Comparison of ENCODE assay signal across 8 cellular contexts in the genomic region with DNA sequence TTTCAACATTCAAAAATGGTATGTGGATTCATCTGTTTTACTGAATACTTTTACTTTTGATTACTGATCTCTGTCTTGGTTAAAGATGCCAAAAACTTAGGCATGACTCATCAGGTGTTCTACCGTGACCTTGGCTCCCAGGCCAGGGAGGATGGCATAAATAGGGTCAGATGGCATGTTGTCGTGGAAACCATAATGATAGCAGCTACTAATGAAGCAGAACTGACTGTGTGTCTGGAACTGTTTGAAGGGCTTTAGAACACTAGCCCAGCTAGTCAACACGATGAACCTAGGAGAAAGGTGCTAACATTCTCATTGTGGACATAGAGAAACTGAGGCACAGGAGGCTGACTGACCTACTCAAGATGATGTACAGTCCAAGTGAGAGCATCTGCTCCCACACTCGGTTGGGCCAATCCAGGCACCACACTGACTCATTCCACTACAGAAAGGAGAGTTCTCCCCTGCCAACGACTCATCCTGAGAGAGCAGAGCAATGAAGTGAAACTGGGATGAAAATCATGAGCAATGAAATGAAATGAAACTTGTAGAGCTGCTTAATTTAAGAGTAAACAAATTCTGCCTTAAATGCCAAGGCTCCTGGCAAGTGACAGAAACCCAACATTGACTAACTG.
DNase-seq lines count a peak whose midpoint lies in the region; ATAC-seq lines count a peak whose summit lies in the region.

No MANE protein-coding gene starts in this region.

- peak overlapping the region; percentile 77 for H3K4me3 Mint-ChIP-seq in activated T-cell treated with anti-CD3 and anti-CD28 coated beads, Interleukin-2, amount 50 U/mL, for 4 hours
- peak overlapping the region; percentile 26 for H3K4me3 Mint-ChIP-seq in stimulated activated memory B cell treated with anti-CD40 and anti-IgM and Interleukin-4, amounts not matched to agents 10 μg/mL and 1 μg/mL and 100 μg/mL, for 72 hours

- peak overlapping the region; percentile 51 for H3K27ac Mint-ChIP-seq in stimulated activated memory B cell treated with anti-CD40 and anti-IgM and Interleukin-4, amounts not matched to agents 10 μg/mL and 1 μg/mL and 100 μg/mL, for 72 hours

- peak; percentile 40 for DNase-seq in activated T-cell treated with anti-CD3 and anti-CD28 coated beads for 24 hours (ENCODE audit: low read depth)
- no peak for DNase-seq in activated T-cell treated with anti-CD3 and anti-CD28 coated beads, Interleukin-2, amount 50 U/mL, for 1 hour
- DNase-seq in activated T-cell treated with anti-CD3 and anti-CD28 coated beads, Interleukin-2, amount 50 U/mL, for 4 hours, result no peak
- no peak for DNase-seq in HCEC 1CT
- no peak for DNase-seq in HUDEP-2 (lab: John Stamatoyannopoulos, UW; ENCODE audit: unreplicated experiment in 76 of 76)
- no peak for DNase-seq in NCI-H510A treated with DMSO at 0.1 percent for 48 hours (lab: John Stamatoyannopoulos, UW)

- peaks cover 1% of the 10 kb centered on the region for H3K27me3 Mint-ChIP-seq in activated T-cell treated with anti-CD3 and anti-CD28 coated beads, Interleukin-2, amount 50 U/mL, for 4 hours (ENCODE audit: low read depth)
- peaks cover 29% of the 10 kb centered on the region for H3K27me3 Mint-ChIP-seq in stimulated activated memory B cell treated with anti-CD40 and anti-IgM and Interleukin-4, amounts not matched to agents 10 μg/mL and 1 μg/mL and 100 μg/mL, for 72 hours

- H3K4me1 Mint-ChIP-seq in activated T-cell treated with anti-CD3 and anti-CD28 coated beads, Interleukin-2, amount 50 U/mL, for 4 hours (ENCODE audit: low read depth), result peaks cover 36% of the 10 kb centered on the region
- H3K4me1 Mint-ChIP-seq in stimulated activated memory B cell treated with anti-CD40 and anti-IgM and Interleukin-4, amounts not matched to agents 10 μg/mL and 1 μg/mL and 100 μg/mL, for 72 hours, result peaks cover 31% of the 10 kb centered on the region

- H3K36me3 Mint-ChIP-seq in activated T-cell treated with anti-CD3 and anti-CD28 coated beads, Interleukin-2, amount 50 U/mL, for 4 hours (ENCODE audit: insufficient read depth), result no peaks in the 10 kb centered on the region
- no peaks in the 10 kb centered on the region for H3K36me3 Mint-ChIP-seq in stimulated activated memory B cell treated with anti-CD40 and anti-IgM and Interleukin-4, amounts not matched to agents 10 μg/mL and 1 μg/mL and 100 μg/mL, for 72 hours

- peak; percentile 91 for ATAC-seq in HG03039 (IDR thresholded peaks at IDR 0.05; ENCODE audit: unreplicated experiment)
- ATAC-seq in activated T-cell treated with anti-CD3 and anti-CD28 coated beads, Interleukin-2, amount 50 U/mL, for 4 hours, result peak; percentile 81 to 86
- ATAC-seq in stimulated activated memory B cell treated with anti-CD40 and anti-IgM and Interleukin-4, amounts not matched to agents 10 μg/mL and 1 μg/mL and 100 μg/mL, for 72 hours, result peak; percentile 87

- H3K9me3 Mint-ChIP-seq in activated T-cell treated with anti-CD3 and anti-CD28 coated beads, Interleukin-2, amount 50 U/mL, for 4 hours, result peaks cover 3% of the 10 kb centered on the region
- peaks cover 4% of the 10 kb centered on the region for H3K9me3 Mint-ChIP-seq in stimulated activated memory B cell treated with anti-CD40 and anti-IgM and Interleukin-4, amounts not matched to agents 10 μg/mL and 1 μg/mL and 100 μg/mL, for 72 hours
